ENCODE assay signal across 11 cellular contexts in the genomic region with DNA sequence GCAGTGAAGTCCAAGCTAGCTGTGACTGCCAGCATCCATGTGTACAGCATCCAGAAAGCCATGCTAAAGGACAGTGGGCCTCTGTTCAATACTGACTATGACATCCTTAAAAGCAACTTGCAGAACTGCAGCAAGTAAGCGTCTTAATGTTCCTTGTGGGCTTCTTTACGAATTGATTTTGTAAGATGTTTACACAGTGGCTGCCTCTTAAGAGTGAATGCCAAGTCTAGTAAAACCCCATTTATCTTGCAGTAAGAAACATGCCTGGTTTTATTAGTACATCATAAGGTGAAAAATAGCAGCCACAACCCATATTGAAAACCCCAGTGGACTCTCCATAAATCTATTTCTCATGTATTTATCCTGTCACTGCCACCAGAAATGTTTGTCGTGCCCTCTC.
"Had no signal": no experiment of that assay in that cellular context is flagged by ENCODE, and none has a peak within 500 bp of the region (broad histone marks: within the 10 kb centered on the region; RNA-seq: fewer than 3 reads in every experiment).

No MANE protein-coding gene starts in this region.

- ATAC-seq: left colon had no signal

- H3K4me3 ChIP-seq: coronary artery, SK-N-MC, tibial nerve had no signal

- H3K9me3 ChIP-seq: tibial nerve had no signal

- DNase-seq: activated CD4-positive, alpha-beta T cell treated with anti-CD3 and anti-CD28 coated beads for 48 hours; activated naive CD4-positive, alpha-beta T cell treated with anti-CD3 and anti-CD28 coated beads, Interleukin-2, amount 10 ng/mL, durations not matched to agents 7 days and 5 days; effector CD4-positive, alpha-beta T cell; foreskin fibroblast; left colon; mammary epithelial cell; occipital lobe; T-helper 1 cell had no signal

- H3K27me3 ChIP-seq: tibial nerve had no signal
